ENCODE assay signal across 8 cellular contexts in the genomic region with DNA sequence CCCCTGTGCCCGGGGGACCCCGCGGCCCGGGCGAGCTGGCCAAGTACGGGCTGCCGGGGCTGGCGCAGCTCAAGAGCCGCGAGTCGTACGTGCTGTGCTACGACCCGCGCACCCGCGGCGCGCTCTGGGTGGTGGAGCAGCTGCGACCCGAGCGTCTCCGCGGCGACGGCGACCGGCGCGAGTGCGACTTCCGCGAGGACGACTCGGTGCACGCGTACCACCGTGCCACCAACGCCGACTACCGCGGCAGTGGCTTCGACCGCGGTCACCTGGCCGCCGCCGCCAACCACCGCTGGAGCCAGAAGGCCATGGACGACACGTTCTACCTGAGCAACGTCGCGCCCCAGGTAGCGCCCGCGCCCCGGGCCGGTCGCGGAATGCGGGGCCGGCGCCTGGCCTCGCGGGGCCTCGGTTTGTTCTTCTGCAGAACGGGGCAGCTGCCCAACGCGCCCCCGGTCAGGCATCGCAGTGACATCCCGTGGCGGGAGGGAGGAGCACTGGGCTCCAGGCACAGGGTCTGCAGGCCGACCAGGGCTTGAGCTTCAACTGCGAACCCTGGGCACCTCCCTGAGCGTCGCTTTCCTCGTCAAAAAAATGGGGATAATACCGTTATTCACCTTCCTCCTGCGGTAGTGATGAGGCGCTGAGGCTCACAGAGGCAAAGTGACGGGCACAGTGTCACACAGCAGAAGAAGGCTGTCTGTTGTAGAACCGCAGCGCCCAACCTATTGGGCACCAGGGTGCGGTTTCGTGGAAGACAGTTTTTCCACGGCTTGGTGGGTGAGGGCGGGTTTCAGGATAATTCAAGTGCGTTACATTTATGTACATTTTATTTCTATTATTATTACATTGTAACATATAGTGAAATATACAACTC. TPM values are rescaled to one million over a fixed set of nuclear protein-coding genes. Genes with fewer than 3 reads are reported as not detected.
DNase-seq lines count a peak whose midpoint lies in the region; ATAC-seq, FAIRE-seq and TF ChIP-seq lines count a peak whose summit lies in the region.

No MANE protein-coding gene starts in this region.

- H2AFZ ChIP-seq in mesenchymal stem cell (ENCODE audit: low read depth, low read length), result peak overlapping the region; percentile 78

- DNase-seq in GM04504 (ENCODE audit: low read depth) (peak; percentile 3), LNCaP clone FGC (ENCODE audit: low read depth) (no peak), mesenchymal stem cell (peak; percentile 8), urothelium cell line (ENCODE audit: low spot score) (no peak)
- peak; percentile 27 for DNase-seq in activated CD4-positive, alpha-beta T cell treated with anti-CD3 and anti-CD28 coated beads for 1 hour
- peak; percentile 30 for DNase-seq in effector CD4-positive, alpha-beta T cell
- DNase-seq in stimulated activated effector memory CD8-positive, alpha-beta T cell treated with anti-CD3 and anti-CD28 coated beads, Interleukin-12 subunit alpha, Interleukin-12 subunit beta, amount 100 ng/mL, for 72 hours (ENCODE audit: low spot score in 2 of 2), result peak; percentile 18 to 69

- peak overlapping the region; percentile 73 to 96 for H3K18ac ChIP-seq in mesenchymal stem cell (ENCODE audit: low read depth in 1 of 2, low read length in 2 of 2)

- peaks cover 30% of the 10 kb centered on the region for H3K4me1 Mint-ChIP-seq in stimulated activated effector memory CD8-positive, alpha-beta T cell treated with anti-CD3 and anti-CD28 coated beads, Interleukin-12 subunit alpha, Interleukin-12 subunit beta, amount 100 ng/mL, for 72 hours

- H3K27ac ChIP-seq in mesenchymal stem cell (ENCODE audit: low read length, poor library complexity, severe bottlenecking), result no peak overlapping the region

- H2BK12ac ChIP-seq in mesenchymal stem cell (ENCODE audit: low read length in 2 of 2), result peak overlapping the region in 1 of 2 experiments; percentile 57

- H3K4me1 ChIP-seq in mesenchymal stem cell (ENCODE audit: control insufficient read depth, insufficient read depth, low read depth, low read length), result peaks cover 14% of the 10 kb centered on the region

- H2BK5ac ChIP-seq in mesenchymal stem cell (ENCODE audit: low read depth, low read length, poor library complexity, severe bottlenecking), result no peak overlapping the region

- 5% methylated on average over 73 of the region's 90 CpGs for WGBS in mesenchymal stem cell

- FAIRE-seq in urothelium cell line (lab: Jason Lieb, UNC), result no peak

- H3K27me3 ChIP-seq in mesenchymal stem cell (ENCODE audit: control insufficient read depth in 1 of 2, insufficient read depth in 1 of 2, low read length in 2 of 2), result no peaks in the 10 kb centered on the region

- no peaks in the 10 kb centered on the region for H3K9me3 ChIP-seq in mesenchymal stem cell (ENCODE audit: control insufficient read depth, low read length)

- peak; percentile 27 for ATAC-seq in GM21825 (IDR thresholded peaks at IDR 0.05; ENCODE audit: unreplicated experiment)
- peak; percentile 63 for ATAC-seq in stimulated activated effector memory CD8-positive, alpha-beta T cell treated with anti-CD3 and anti-CD28 coated beads, Interleukin-12 subunit alpha, Interleukin-12 subunit beta, amount 100 ng/mL, for 72 hours

- H3K79me1 ChIP-seq in mesenchymal stem cell (replicated peaks; ENCODE audit: low read length, poor library complexity, severe bottlenecking), result peaks cover 10% of the 10 kb centered on the region

- H4K8ac ChIP-seq in mesenchymal stem cell (ENCODE audit: low read length), result peak overlapping the region; percentile 79

- 0 out of 2 replicates have a peak, but pooled peaks have one; percentile 5 for TF ChIP-seq CTCF in LNCaP clone FGC (IDR thresholded peaks at IDR 0.05; ENCODE audit: control insufficient read depth, extremely low read depth, insufficient read depth)

- peak overlapping the region; percentile 99 for H3K4me2 ChIP-seq in mesenchymal stem cell (ENCODE audit: low read length, poor library complexity, severe bottlenecking)

- peak overlapping the region; percentile 72 for H4K91ac ChIP-seq in mesenchymal stem cell (ENCODE audit: low read length)

- no peak overlapping the region for H3K27ac Mint-ChIP-seq in stimulated activated effector memory CD8-positive, alpha-beta T cell treated with anti-CD3 and anti-CD28 coated beads, Interleukin-12 subunit alpha, Interleukin-12 subunit beta, amount 100 ng/mL, for 72 hours

- peak overlapping the region; percentile 75 for H3K4me3 Mint-ChIP-seq in stimulated activated effector memory CD8-positive, alpha-beta T cell treated with anti-CD3 and anti-CD28 coated beads, Interleukin-12 subunit alpha, Interleukin-12 subunit beta, amount 100 ng/mL, for 72 hours

- H2BK120ac ChIP-seq in mesenchymal stem cell (ENCODE audit: low read depth, low read length), result peak overlapping the region; percentile 85

- H3K4me3 ChIP-seq in LNCaP clone FGC (ENCODE audit: low read depth, low read length) (peak overlapping the region; percentile 69), mesenchymal stem cell (ENCODE audit: insufficient read depth in 1 of 2, low read depth in 1 of 2, low read length in 2 of 2) (peak overlapping the region; percentile 77 to 79)

- H3K9me3 Mint-ChIP-seq in stimulated activated effector memory CD8-positive, alpha-beta T cell treated with anti-CD3 and anti-CD28 coated beads, Interleukin-12 subunit alpha, Interleukin-12 subunit beta, amount 100 ng/mL, for 72 hours, result no peaks in the 10 kb centered on the region

- peak overlapping the region; percentile 84 for H2BK15ac ChIP-seq in mesenchymal stem cell (ENCODE audit: low read depth, poor library complexity, severe bottlenecking)

- peaks cover 26 to 37% of the 10 kb centered on the region in 2 experiments for H3K36me3 ChIP-seq in mesenchymal stem cell (ENCODE audit: control insufficient read depth in 1 of 2, insufficient read depth in 2 of 2, low read depth in 1 of 2, low read length in 2 of 2)

- H3K36me3 Mint-ChIP-seq in stimulated activated effector memory CD8-positive, alpha-beta T cell treated with anti-CD3 and anti-CD28 coated beads, Interleukin-12 subunit alpha, Interleukin-12 subunit beta, amount 100 ng/mL, for 72 hours, result peaks cover 42% of the 10 kb centered on the region

- H3K9ac ChIP-seq in mesenchymal stem cell (ENCODE audit: low read length), result peak overlapping the region; percentile 84

- peak overlapping the region in 1 of 2 experiments; percentile 89 for H3K14ac ChIP-seq in mesenchymal stem cell (ENCODE audit: low read length in 2 of 2)

- H3K4ac ChIP-seq in mesenchymal stem cell (ENCODE audit: low read depth in 1 of 2, low read length in 2 of 2), result peak overlapping the region; percentile 29 to 78

- H2AK5ac ChIP-seq in mesenchymal stem cell (ENCODE audit: low read length, severe bottlenecking), result no peak overlapping the region

- H3K23ac ChIP-seq in mesenchymal stem cell (ENCODE audit: low read length in 2 of 2), result peak overlapping the region in 1 of 2 experiments; percentile 97

RNA-seq across cellular contexts. Expression of a gene that starts 0.8 kb away (rescaled TPM):
- polyA plus RNA-seq in mesenchymal stem cell (2013, experiment 1 of 2), result 9.6 TPM
- 9.0 TPM for polyA plus RNA-seq in mesenchymal stem cell (2013, experiment 2 of 2)

RNA-seq across cellular contexts. Expression of a gene that starts 10.5 kb away (rescaled TPM):
- 9.0 TPM for polyA plus RNA-seq in mesenchymal stem cell (2013, experiment 1 of 2)
- 8.9 TPM for polyA plus RNA-seq in mesenchymal stem cell (2013, experiment 2 of 2)

RNA-seq across cellular contexts. Expression of a gene that starts 32.0 kb away (rescaled TPM):
- polyA plus RNA-seq in mesenchymal stem cell (2013, experiment 1 of 2), result 16.8 TPM
- 17.1 TPM for polyA plus RNA-seq in mesenchymal stem cell (2013, experiment 2 of 2)

RNA-seq across cellular contexts. Expression of a gene that starts 47.4 kb away (rescaled TPM):
- 22.8 TPM for polyA plus RNA-seq in mesenchymal stem cell (2013, experiment 1 of 2)
- 22.7 TPM for polyA plus RNA-seq in mesenchymal stem cell (2013, experiment 2 of 2)

Comparison
In these comparisons a context has a peak if more than half of its experiments do, and no peak if none do; other contexts are left out.
1. DNase-seq: peak in GM04504 (single experiment), activated CD4-positive, alpha-beta T cell treated with anti-CD3 and anti-CD28 coated beads for 1 hour (single experiment), effector CD4-positive, alpha-beta T cell (single experiment), mesenchymal stem cell (single experiment) and stimulated activated effector memory CD8-positive, alpha-beta T cell treated with anti-CD3 and anti-CD28 coated beads, Interleukin-12 subunit alpha, Interleukin-12 subunit beta, amount 100 ng/mL, for 72 hours (2 of 2); none in LNCaP clone FGC (single experiment) and urothelium cell line (single experiment).